7 cellular contexts compared by ENCODE assay signal in the genomic region with DNA sequence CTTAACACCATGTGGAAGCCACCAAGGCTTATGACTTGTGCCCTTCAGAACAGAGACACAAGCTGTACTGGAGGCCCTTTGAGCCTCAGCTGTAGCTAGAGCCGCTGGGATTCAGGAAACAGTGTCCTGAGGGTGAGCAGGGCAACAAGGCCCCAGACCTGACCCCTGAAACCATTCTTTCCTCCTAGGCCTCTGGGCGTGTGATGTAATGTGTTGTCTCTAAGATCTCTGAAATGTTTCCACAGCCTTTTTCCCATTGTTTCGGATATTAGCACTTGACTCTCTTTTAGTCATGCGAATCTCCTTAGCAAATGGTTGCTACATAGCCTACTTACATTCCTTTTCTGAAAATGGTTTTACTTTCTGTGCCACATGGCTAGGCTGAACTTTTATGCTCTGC.
"Had no signal": no experiment of that assay in that cellular context is flagged by ENCODE, and none has a peak within 500 bp of the region (broad histone marks: within the 10 kb centered on the region; RNA-seq: fewer than 3 reads in every experiment).

No MANE protein-coding gene starts in this region.

- DNase-seq: H7, IMR-90 had no signal

- H3K4me3 Mint-ChIP-seq: GM23338 had no signal

- H3K4me2 ChIP-seq: GM23338 had no signal

- H3K27ac Mint-ChIP-seq: GM23338 had no signal

- H3K4me3 ChIP-seq: GM23338, HAP-1, K562 had no signal

- FAIRE-seq: HTR-8/SVneo, K562 had no signal

- H3K36me3 ChIP-seq: HAP-1 had no signal

- H3K9me3 ChIP-seq: HAP-1 had no signal

- H2AFZ ChIP-seq: GM23338 had no signal

- H3K4me1 ChIP-seq: HAP-1 had no signal

- H3K4me1 Mint-ChIP-seq: GM23338 had no signal

- ATAC-seq: GM23338, HCT116, K562 had no signal
